19 cellular contexts compared by ENCODE assay signal in genomic region chr15:38545179-38545578, GRCh38. TPM values are rescaled to one million over a fixed set of nuclear protein-coding genes. Genes with fewer than 3 reads are reported as not detected.
DNase-seq lines count a peak whose midpoint lies in the region; ATAC-seq and TF ChIP-seq lines count a peak whose summit lies in the region.
"Had no signal": no experiment of that assay in that cellular context is flagged by ENCODE, and none has a peak within 500 bp of the region (broad histone marks: within the 10 kb centered on the region; RNA-seq: fewer than 3 reads in every experiment).

No MANE protein-coding gene starts in this region.

- no peak for ATAC-seq in activated T-cell treated with anti-CD3 and anti-CD28 coated beads, Interleukin-2, amount 50 U/mL, for 72 hours (replicated peaks in 1 of 2)
- ATAC-seq in GM21786 (IDR thresholded peaks at IDR 0.05; ENCODE audit: unreplicated experiment), result no peak
- no peak for ATAC-seq in GM21737 (IDR thresholded peaks at IDR 0.05; ENCODE audit: unreplicated experiment)
- no peak for ATAC-seq in psoas muscle
- ATAC-seq: heart left ventricle had no signal

- H3K4me3 ChIP-seq in choroid plexus epithelial cell (ENCODE audit: low read depth, low read length), result no peak overlapping the region
- H3K4me3 ChIP-seq in osteoblast (ENCODE audit: insufficient read depth, low read length), result no peak overlapping the region
- no peak overlapping the region for H3K4me3 ChIP-seq in psoas muscle
- H3K4me3 ChIP-seq: esophagus squamous epithelium, heart left ventricle had no signal

- no peaks in the 10 kb centered on the region for H3K27me3 Mint-ChIP-seq in activated T-cell treated with anti-CD3 and anti-CD28 coated beads, Interleukin-2, amount 50 U/mL, for 72 hours (ENCODE audit: low read depth)
- H3K27me3 Mint-ChIP-seq: IgD-negative memory B cell had no signal

- peak overlapping the region; percentile 13 to 32 for H3K4me3 Mint-ChIP-seq in activated T-cell treated with anti-CD3 and anti-CD28 coated beads, Interleukin-2, amount 50 U/mL, for 72 hours
- H3K4me3 Mint-ChIP-seq: IgD-negative memory B cell had no signal

- no peaks in the 10 kb centered on the region for H4K20me1 ChIP-seq in osteoblast (ENCODE audit: insufficient read depth, low read length)

- H3K36me3 ChIP-seq in osteoblast (ENCODE audit: insufficient read depth, low read length), result no peaks in the 10 kb centered on the region
- H3K36me3 ChIP-seq in psoas muscle (ENCODE audit: insufficient read depth in 1 of 2, low read depth in 1 of 2), result no peaks in the 10 kb centered on the region
- H3K36me3 ChIP-seq: esophagus squamous epithelium, heart left ventricle had no signal

- H3K27me3 ChIP-seq in osteoblast (ENCODE audit: insufficient read depth, low read length) (no peaks in the 10 kb centered on the region), psoas muscle (ENCODE audit: insufficient read depth in 3 of 3, low read length in 2 of 3) (no peaks in the 10 kb centered on the region)

- peak overlapping the region; percentile 95 for H3K27ac Mint-ChIP-seq in activated T-cell treated with anti-CD3 and anti-CD28 coated beads, Interleukin-2, amount 50 U/mL, for 72 hours
- H3K27ac Mint-ChIP-seq: IgD-negative memory B cell had no signal

- no peak overlapping the region for H2AFZ ChIP-seq in osteoblast (ENCODE audit: low read length)

- H3K36me3 Mint-ChIP-seq in activated T-cell treated with anti-CD3 and anti-CD28 coated beads, Interleukin-2, amount 50 U/mL, for 72 hours (ENCODE audit: insufficient read depth in 2 of 2), result peaks cover 36 to 70% of the 10 kb centered on the region in 2 donors

- intact Hi-C loops in psoas muscle (cut with DNase I), result no loop called here

- no peaks in the 10 kb centered on the region for H3K9me3 Mint-ChIP-seq in activated T-cell treated with anti-CD3 and anti-CD28 coated beads, Interleukin-2, amount 50 U/mL, for 72 hours
- H3K9me3 Mint-ChIP-seq: IgD-negative memory B cell had no signal

- DNase-seq in activated T-cell treated with anti-CD3 and anti-CD28 coated beads, Interleukin-2, amount 50 U/mL, for 72 hours, result no peak
- no peak for DNase-seq in activated T-cell treated with anti-CD3 and anti-CD28 coated beads, Interleukin-2, amount 50 U/mL, for 1 hour
- DNase-seq in choroid plexus epithelial cell (ENCODE audit: low read depth), result peak; percentile 53
- no peak for DNase-seq in osteoblast (ENCODE audit: insufficient read length, low spot score, missing footprints)
- DNase-seq in psoas muscle, result no peak
- DNase-seq: activated CD4-positive, CD25-positive, alpha-beta regulatory T cell; activated naive CD4-positive, alpha-beta T cell treated with anti-CD3 and anti-CD28 coated beads, Interleukin-2, amount 50 U/mL, for 16 hours; esophagus squamous epithelium; heart left ventricle; MM.1S; NCI-H1694 treated with DMSO at 0.1 percent for 48 hours; NCI-H226; stimulated activated CD4-positive, alpha-beta T cell treated with anti-CD3 and anti-CD28 coated beads, Interleukin-2, amount 100 ng/mL, for 24 hours had no signal

- H3K4me2 ChIP-seq in osteoblast (ENCODE audit: insufficient read depth, low read length), result no peak overlapping the region

- WGBS in psoas muscle, 3 donors, result 48 to 55% (median 51%) methylated on average over 2 of the region's 2 CpGs

- H3K27ac ChIP-seq in VCaP (no peak overlapping the region), osteoblast (ENCODE audit: low read depth, low read length) (no peak overlapping the region), psoas muscle (no peak overlapping the region)
- H3K27ac ChIP-seq: esophagus squamous epithelium, heart left ventricle, HL-60, RWPE1 had no signal

- H3K79me2 ChIP-seq in osteoblast (ENCODE audit: insufficient read depth, low read length), result no peaks in the 10 kb centered on the region

- H3K4me1 ChIP-seq in osteoblast (ENCODE audit: insufficient read depth, low read length), result peaks cover 2% of the 10 kb centered on the region
- H3K4me1 ChIP-seq in psoas muscle, result no peaks in the 10 kb centered on the region
- H3K4me1 ChIP-seq: esophagus squamous epithelium, heart left ventricle had no signal

- TF ChIP-seq CTCF in VCaP (conservative IDR thresholded peaks at IDR 0.05) (0 out of 2 replicates have a peak, but pooled peaks have one; percentile 6), choroid plexus epithelial cell (conservative IDR thresholded peaks at IDR 0.05; ENCODE audit: low read depth, low read length) (peak; percentile 34), osteoblast (IDR thresholded peaks at IDR 0.05; ENCODE audit: extremely low read depth, low read depth, low read length) (peak; percentile 40), psoas muscle (IDR thresholded peaks at IDR 0.05) (no peak)

- H3K9me3 ChIP-seq in osteoblast (ENCODE audit: low read depth, low read length) (no peaks in the 10 kb centered on the region), psoas muscle (no peaks in the 10 kb centered on the region)
- H3K9me3 ChIP-seq: esophagus squamous epithelium, heart left ventricle had no signal

- H3K4me1 Mint-ChIP-seq in activated T-cell treated with anti-CD3 and anti-CD28 coated beads, Interleukin-2, amount 50 U/mL, for 72 hours (ENCODE audit: low read depth), result peaks cover 96% of the 10 kb centered on the region

RNA-seq across cellular contexts. Expression of gene RASGRP1, which starts 19.4 kb away (rescaled TPM):
- total RNA-seq in activated T-cell treated with anti-CD3 and anti-CD28 coated beads, Interleukin-2, amount 50 U/mL, for 72 hours, result 100 to 1,000 TPM; 173 to 183 TPM
- total RNA-seq in osteoblast (0.36 and 0.59 TPM in 2 replicates), psoas muscle (under 1 TPM; 0.10 to 0.27 (median 0.22) TPM)
- polyA plus RNA-seq in psoas muscle, result under 1 TPM in 2 of 3 donors, not detected in 1; 0.01 to 0.03 TPM

Comparison
In these comparisons a context has a peak if more than half of its experiments do, and no peak if none do; other contexts are left out.
1. RNA of gene RASGRP1, which starts 19.4 kb away (total RNA-seq): 173 to 183 TPM in activated T-cell treated with anti-CD3 and anti-CD28 coated beads, Interleukin-2, amount 50 U/mL, for 72 hours; 0.36 to 0.59 TPM in osteoblast and 0.10 to 0.27 TPM in psoas muscle; every median in the first group is over 100 times any median in the second.